Comparison of ENCODE assay signal across 19 cellular contexts in genomic region chr17:45301674-45302073, GRCh38. TPM values are rescaled to one million over a fixed set of nuclear protein-coding genes. Genes with fewer than 3 reads are reported as not detected.
A peak's percentile ranks its signal among the peaks of the same experiment; 100 is the strongest.
DNase-seq lines count a peak whose midpoint lies in the region; ATAC-seq, FAIRE-seq and TF ChIP-seq lines count a peak whose summit lies in the region.
"Had no signal": no experiment of that assay in that cellular context is flagged by ENCODE, and none has a peak within 500 bp of the region (broad histone marks: within the 10 kb centered on the region; RNA-seq: fewer than 3 reads in every experiment).

No MANE protein-coding gene starts in this region.

- H3K4me3 ChIP-seq in BLaER1 treated with 17β-estradiol and CSF1 and Interleukin-3, amounts not matched to agents 10 nM and 100 nM: no peak overlapping the region
- H3K4me3 ChIP-seq in ascending aorta: no peak overlapping the region
- H3K4me3 ChIP-seq in sigmoid colon: no peak overlapping the region
- H3K4me3 ChIP-seq in MG63: no peak overlapping the region

- no peak for ATAC-seq in HG03354 (IDR thresholded peaks at IDR 0.05; ENCODE audit: poor library complexity, severe bottlenecking, unreplicated experiment)
- ATAC-seq: left colon, PC-3 had no signal

- H3K4me1 ChIP-seq in BLaER1 treated with 17β-estradiol and CSF1 and Interleukin-3, amounts not matched to agents 10 nM and 100 nM: peaks cover 98 to 100% (median 100%) of the 10 kb centered on the region in 10 experiments
- H3K4me1 ChIP-seq in ascending aorta: peaks cover 0 to 21% of the 10 kb centered on the region in 2 donors
- H3K4me1 ChIP-seq in sigmoid colon: peaks cover 0 to 98% (median 93%) of the 10 kb centered on the region in 4 donors

- FAIRE-seq in GM18507 (lab: Jason Lieb, UNC): peak; percentile 68
- FAIRE-seq: H1, HTR-8/SVneo had no signal

- H3K36me3 ChIP-seq in BLaER1 treated with 17β-estradiol and CSF1 and Interleukin-3, amounts not matched to agents 10 nM and 100 nM: peaks cover 0 to 25% (median 17%) of the 10 kb centered on the region in 11 experiments; a peak in 10 of 22 replicates
- H3K36me3 ChIP-seq in ascending aorta (no peaks in the 10 kb centered on the region), sigmoid colon (no peaks in the 10 kb centered on the region), MG63 (peaks cover 66% of the 10 kb centered on the region)
- H3K36me3 ChIP-seq: BE2C had no signal

- TF ChIP-seq EP300 in sigmoid colon (IDR thresholded peaks at IDR 0.05): no peak

- TF ChIP-seq CTCF in ascending aorta (IDR thresholded peaks at IDR 0.05) (no peak), sigmoid colon (IDR thresholded peaks at IDR 0.05) (no peak)

- peak overlapping the region in 10 of 11 experiments; percentile 31 to 78 (median 68); a peak in 16 of 22 replicates for H3K9ac ChIP-seq in BLaER1 treated with 17β-estradiol and CSF1 and Interleukin-3, amounts not matched to agents 10 nM and 100 nM

- no peaks in the 10 kb centered on the region for H3K9me3 ChIP-seq in BLaER1 treated with 17β-estradiol and CSF1 and Interleukin-3, amounts not matched to agents 10 nM and 100 nM (replicated peaks in 1 of 11)
- no peaks in the 10 kb centered on the region for H3K9me3 ChIP-seq in ascending aorta
- no peaks in the 10 kb centered on the region for H3K9me3 ChIP-seq in sigmoid colon
- no peaks in the 10 kb centered on the region for H3K9me3 ChIP-seq in MG63
- H3K9me3 ChIP-seq: BE2C had no signal

- WGBS in sigmoid colon, 2 donors: 79 to 95% methylated on average over 4 of the region's 4 CpGs

- H3K27ac ChIP-seq in BLaER1 treated with 17β-estradiol and CSF1 and Interleukin-3, amounts not matched to agents 10 nM and 100 nM: peak overlapping the region; percentile 18 to 90 (median 79); a peak in 21 of 22 replicates
- H3K27ac ChIP-seq in ascending aorta: peak overlapping the region; percentile 57 to 69
- peak overlapping the region; percentile 77 to 98 (median 97) for H3K27ac ChIP-seq in sigmoid colon
- H3K27ac ChIP-seq: VCaP had no signal

- peak overlapping the region; percentile 77 to 97 (median 90) for H3K4me2 ChIP-seq in BLaER1 treated with 17β-estradiol and CSF1 and Interleukin-3, amounts not matched to agents 10 nM and 100 nM

- peaks cover 0 to 59% (median 11%) of the 10 kb centered on the region in 11 experiments; a peak in 12 of 22 replicates for H4K20me1 ChIP-seq in BLaER1 treated with 17β-estradiol and CSF1 and Interleukin-3, amounts not matched to agents 10 nM and 100 nM

- intact Hi-C loops in ascending aorta (cut with DNase I): no loop called here
- intact Hi-C loops in sigmoid colon (cut with DNase I): no loop called here

- TF ChIP-seq POLR2A in sigmoid colon (IDR thresholded peaks at IDR 0.05): no peak

- DNase-seq in GM18507 (ENCODE audit: extremely low spot score, insufficient read length, low read depth): no peak
- DNase-seq in ascending aorta (ENCODE audit: low spot score in 2 of 2): no peak
- DNase-seq in sigmoid colon: no peak
- no peak for DNase-seq in SKM-1 treated with dmso at 0.1 percent for 144 hours (lab: John Stamatoyannopoulos, UW; ENCODE audit: unreplicated experiment)
- no peak for DNase-seq in NCI-H1092 (lab: John Stamatoyannopoulos, UW)
- no peak for DNase-seq in MG63
- DNase-seq: BE2C, left colon, NCI-H187, NCI-H524, PC-3, substantia nigra had no signal

- no peaks in the 10 kb centered on the region for H3K27me3 ChIP-seq in BLaER1 treated with 17β-estradiol and CSF1 and Interleukin-3, amounts not matched to agents 10 nM and 100 nM
- no peaks in the 10 kb centered on the region for H3K27me3 ChIP-seq in ascending aorta
- H3K27me3 ChIP-seq in sigmoid colon: no peaks in the 10 kb centered on the region
- H3K27me3 ChIP-seq in MG63: no peaks in the 10 kb centered on the region
- H3K27me3 ChIP-seq: BE2C had no signal

RNA-seq across cellular contexts. Expression of gene MAP3K14, which starts 15.1 kb away (rescaled TPM):
- total RNA-seq in ascending aorta (7.7 TPM), sigmoid colon (10 to 100 TPM in 3 of 4 donors, 1 to 10 TPM in 1; 9.2 to 28.5 (median 14.1) TPM)
- 10 to 100 TPM in 1 of 3 donors, 1 to 10 TPM in 2; 7.2 to 20.8 (median 9.0) TPM for polyA plus RNA-seq in sigmoid colon
- total RNA-seq in MG63 (2014; rRNA removed; shearing (Covaris generic); ENCODE audit: low replicate concordance): 13.4 and 18.7 TPM in 2 replicates

RNA-seq across cellular contexts. Expression of gene SPATA32, which starts 39.8 kb away (rescaled TPM):
- not detected for total RNA-seq in ascending aorta
- total RNA-seq in sigmoid colon: not detected
- under 1 TPM in 1 of 3 donors, not detected in 2; 0.07 TPM for polyA plus RNA-seq in sigmoid colon
- not detected in 2 replicates for total RNA-seq in MG63 (2014; rRNA removed; shearing (Covaris generic); ENCODE audit: low replicate concordance)
- total RNA-seq: H1, left colon, M059J, myocyte, PC-3 had no signal
